Comparison of ENCODE assay signal across 29 cellular contexts in the genomic region with DNA sequence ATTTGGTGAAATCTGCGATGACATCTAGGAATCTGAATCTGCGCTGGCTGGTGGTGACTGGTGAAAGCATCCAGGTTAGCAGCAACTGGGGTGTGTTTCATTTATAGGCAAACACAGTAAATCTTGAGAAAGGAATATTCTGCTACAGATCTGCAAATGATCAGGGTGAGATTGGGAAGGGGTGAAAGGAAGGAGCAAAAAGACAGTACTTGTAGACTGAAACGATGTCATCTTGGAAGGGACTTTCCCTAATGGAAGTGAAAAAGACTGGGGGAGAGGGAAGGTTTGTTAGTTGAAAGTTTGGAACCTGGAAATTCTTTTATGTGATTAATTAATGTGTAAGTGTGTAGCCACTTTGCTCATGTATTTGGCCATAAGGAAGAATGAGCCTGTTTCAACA.
"Had no signal": no experiment of that assay in that cellular context is flagged by ENCODE, and none has a peak within 500 bp of the region (broad histone marks: within the 10 kb centered on the region; RNA-seq: fewer than 3 reads in every experiment).

No MANE protein-coding gene starts in this region.

- H3K9ac ChIP-seq: neural progenitor cell, parathyroid adenoma had no signal

- FAIRE-seq: small intestine had no signal

- H3K4me3 Mint-ChIP-seq: natural killer cell; nephron; neural progenitor cell; stimulated activated effector memory CD8-positive, alpha-beta T cell treated with anti-CD3 and anti-CD28 coated beads, Interleukin-12 subunit alpha, Interleukin-12 subunit beta, amount 100 ng/mL, for 72 hours; stimulated activated naive CD8-positive, alpha-beta T cell treated with anti-CD3 and anti-CD28 coated beads, Interleukin-15, amount 100 ng/mL, for 72 hours; type B pancreatic cell had no signal

- H3K27ac ChIP-seq: neural progenitor cell, ovary, parathyroid adenoma, psoas muscle, right lobe of liver, sigmoid colon, suprapubic skin, testis, tibial artery, transverse colon, upper lobe of right lung, uterus had no signal

- H3K4me2 ChIP-seq: neural progenitor cell had no signal

- H3K27me3 ChIP-seq: neural progenitor cell, ovary, right lobe of liver, sigmoid colon, suprapubic skin, testis, tibial artery, transverse colon, upper lobe of right lung, uterus had no signal

- H2AFZ ChIP-seq: neural progenitor cell, parathyroid adenoma had no signal

- H3K9me3 ChIP-seq: ovary, psoas muscle, right lobe of liver, sigmoid colon, suprapubic skin, testis, tibial artery, transverse colon, upper lobe of right lung, uterus had no signal

- DNase-seq: natural killer cell; occipital lobe; ovary; posterior cingulate gyrus; psoas muscle; right cardiac atrium; right lobe of liver; sigmoid colon; small intestine; stimulated activated CD4-positive, alpha-beta T cell treated with anti-CD3 and anti-CD28 coated beads, Interleukin-15, amount 100 ng/mL, for 24 hours; stimulated activated CD4-positive, alpha-beta T cell treated with anti-CD3 and anti-CD28 coated beads, Interleukin-2, amount 100 ng/mL, for 24 hours; stimulated activated CD4-positive, alpha-beta T cell treated with anti-CD3 and anti-CD28 coated beads, Interleukin-2, amount 100 ng/mL, for 48 hours; stimulated activated CD4-positive, alpha-beta T cell treated with anti-CD3 and anti-CD28 coated beads, Interleukin-4, amount 100 ng/mL, for 24 hours; stimulated activated naive CD4-positive, alpha-beta T cell; stimulated activated naive CD8-positive, alpha-beta T cell treated with anti-CD3 and anti-CD28 coated beads, Interleukin-15, amount 100 ng/mL, for 72 hours; stimulated activated naive CD8-positive, alpha-beta T cell treated with anti-CD3 and anti-CD28 coated beads, Interleukin-15, Interleukin-2, amounts not matched to agents 100 U/mL and 50 U/mL, for 24 hours; substantia nigra; testis; tibial artery; transverse colon; upper lobe of right lung; uterus had no signal

- H3K4me3 ChIP-seq: neural progenitor cell, ovary, psoas muscle, right lobe of liver, sigmoid colon, suprapubic skin, testis, tibial artery, transverse colon, upper lobe of right lung, uterus had no signal

- H3K36me3 Mint-ChIP-seq: natural killer cell; stimulated activated effector memory CD8-positive, alpha-beta T cell treated with anti-CD3 and anti-CD28 coated beads, Interleukin-12 subunit alpha, Interleukin-12 subunit beta, amount 100 ng/mL, for 72 hours; type B pancreatic cell had no signal

- H3K4me1 ChIP-seq: neural progenitor cell, parathyroid adenoma, psoas muscle, right lobe of liver, suprapubic skin, testis, tibial artery, transverse colon, upper lobe of right lung, uterus had no signal

- H3K4me1 Mint-ChIP-seq: natural killer cell; neural progenitor cell; stimulated activated effector memory CD8-positive, alpha-beta T cell treated with anti-CD3 and anti-CD28 coated beads, Interleukin-12 subunit alpha, Interleukin-12 subunit beta, amount 100 ng/mL, for 72 hours; stimulated activated naive CD8-positive, alpha-beta T cell treated with anti-CD3 and anti-CD28 coated beads, Interleukin-15, amount 100 ng/mL, for 72 hours had no signal

- H3K27me3 Mint-ChIP-seq: stimulated activated naive CD8-positive, alpha-beta T cell treated with anti-CD3 and anti-CD28 coated beads, Interleukin-15, amount 100 ng/mL, for 72 hours; type B pancreatic cell had no signal

- ATAC-seq: natural killer cell; psoas muscle; right cardiac atrium; right lobe of liver; stimulated activated effector memory CD8-positive, alpha-beta T cell treated with anti-CD3 and anti-CD28 coated beads, Interleukin-12 subunit alpha, Interleukin-12 subunit beta, amount 100 ng/mL, for 72 hours; stimulated activated naive CD8-positive, alpha-beta T cell treated with anti-CD3 and anti-CD28 coated beads, Interleukin-15, amount 100 ng/mL, for 72 hours; stimulated activated naive CD8-positive, alpha-beta T cell treated with anti-CD3 and anti-CD28 coated beads, Interleukin-15, Interleukin-2, amounts not matched to agents 100 U/mL and 50 U/mL, for 24 hours; upper lobe of right lung had no signal

- H3K79me2 ChIP-seq: parathyroid adenoma had no signal

- H3K27ac Mint-ChIP-seq: natural killer cell; nephron; neural progenitor cell; progenitor cell of endocrine pancreas; stimulated activated effector memory CD8-positive, alpha-beta T cell treated with anti-CD3 and anti-CD28 coated beads, Interleukin-12 subunit alpha, Interleukin-12 subunit beta, amount 100 ng/mL, for 72 hours; stimulated activated naive CD8-positive, alpha-beta T cell treated with anti-CD3 and anti-CD28 coated beads, Interleukin-15, amount 100 ng/mL, for 72 hours; type B pancreatic cell had no signal

- H3K36me3 ChIP-seq: neural progenitor cell, ovary, right lobe of liver, sigmoid colon, suprapubic skin, tibial artery, transverse colon, upper lobe of right lung, uterus had no signal

- H3K9me3 Mint-ChIP-seq: neural progenitor cell had no signal
